Comparison of ENCODE assay signal across 17 cellular contexts in the genomic region with DNA sequence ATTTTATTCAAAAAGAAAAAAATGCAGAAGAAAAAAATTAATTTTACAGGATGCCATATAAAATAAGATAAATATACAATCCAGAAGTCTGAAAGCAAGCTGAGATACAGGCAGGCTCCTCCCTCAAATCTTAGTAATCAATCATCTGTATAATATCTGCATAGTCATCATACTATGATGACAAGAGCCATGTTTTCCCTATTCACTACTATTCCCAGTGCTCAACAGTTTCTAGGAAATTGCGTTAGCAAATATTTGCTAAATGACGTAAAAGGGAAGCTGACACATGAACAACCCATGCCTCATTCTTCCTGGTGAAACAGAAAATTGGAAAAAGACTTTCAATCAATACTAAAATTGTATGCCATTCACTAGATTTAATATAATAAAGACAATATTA.
DNase-seq lines count a peak whose midpoint lies in the region; ATAC-seq and TF ChIP-seq lines count a peak whose summit lies in the region.
"Had no signal": no experiment of that assay in that cellular context is flagged by ENCODE, and none has a peak within 500 bp of the region (broad histone marks: within the 10 kb centered on the region; RNA-seq: fewer than 3 reads in every experiment).

No MANE protein-coding gene starts in this region.

- H2BK15ac ChIP-seq in mesenchymal stem cell (ENCODE audit: low read depth, poor library complexity, severe bottlenecking), result no peak overlapping the region

- H3K79me1 ChIP-seq in mesenchymal stem cell (replicated peaks; ENCODE audit: low read length, poor library complexity, severe bottlenecking), result no peaks in the 10 kb centered on the region

- no peak overlapping the region for H3K14ac ChIP-seq in mesenchymal stem cell (ENCODE audit: low read length in 2 of 2)

- CTCF ChIA-PET in Calu3 (lab: Charles Lee), result no interaction called here

- H3K4me3 ChIP-seq in choroid plexus epithelial cell (ENCODE audit: low read depth, low read length), result no peak overlapping the region
- H3K4me3 ChIP-seq in mesenchymal stem cell (ENCODE audit: insufficient read depth in 1 of 2, low read depth in 1 of 2, low read length in 2 of 2), result no peak overlapping the region
- H3K4me3 ChIP-seq: body of pancreas, testis had no signal

- H2AFZ ChIP-seq in mesenchymal stem cell (ENCODE audit: low read depth, low read length), result no peak overlapping the region

- H3K27me3 Mint-ChIP-seq in Calu3 (ENCODE audit: unreplicated experiment), result no peaks in the 10 kb centered on the region
- H3K27me3 Mint-ChIP-seq: CD4-positive, alpha-beta T cell had no signal

- DNase-seq in DMS153 (lab: John Stamatoyannopoulos, UW) (peak; percentile 58), DMS153 treated with DMSO at 0.1 percent for 48 hours (lab: John Stamatoyannopoulos, UW; ENCODE audit: unreplicated experiment) (no peak), NCI-H2029 treated with DMSO at 0.1 percent for 48 hours (lab: John Stamatoyannopoulos, UW) (peak; percentile 62), choroid plexus epithelial cell (ENCODE audit: low read depth) (peak; percentile 3), mesenchymal stem cell (peak; percentile 1), Calu3 (no peak), NCI-H524 (lab: John Stamatoyannopoulos, UW) (no peak)
- DNase-seq: body of pancreas; CD4-positive, alpha-beta T cell; GF-D8; mesendoderm; NCI-H345; retina; testis had no signal

- no peaks in the 10 kb centered on the region for H3K4me1 ChIP-seq in mesenchymal stem cell (ENCODE audit: control insufficient read depth, insufficient read depth, low read depth, low read length)
- H3K4me1 ChIP-seq: body of pancreas, testis had no signal

- H3K9me3 ChIP-seq in mesenchymal stem cell (ENCODE audit: control insufficient read depth, low read length), result no peaks in the 10 kb centered on the region
- H3K9me3 ChIP-seq: body of pancreas, testis had no signal

- H3K18ac ChIP-seq in mesenchymal stem cell (ENCODE audit: low read depth in 1 of 2, low read length in 2 of 2), result no peak overlapping the region

- no peak overlapping the region for H3K4me2 ChIP-seq in mesenchymal stem cell (ENCODE audit: low read length, poor library complexity, severe bottlenecking)

- no peak for ATAC-seq in GM18502 (IDR thresholded peaks at IDR 0.05; ENCODE audit: poor library complexity, unreplicated experiment)
- ATAC-seq: body of pancreas had no signal

- no TSS peak for BruUV-seq in Calu3 (replicated peaks; lab: Mats Ljungman, UMichigan)

- no peak overlapping the region for H4K91ac ChIP-seq in mesenchymal stem cell (ENCODE audit: low read length)

- no peak overlapping the region for H2BK120ac ChIP-seq in mesenchymal stem cell (ENCODE audit: low read depth, low read length)

- no peak overlapping the region for H2BK12ac ChIP-seq in mesenchymal stem cell (ENCODE audit: low read length in 2 of 2)

- H3K4ac ChIP-seq in mesenchymal stem cell (ENCODE audit: low read depth in 1 of 2, low read length in 2 of 2), result no peak overlapping the region

- no peak overlapping the region for H2AK5ac ChIP-seq in mesenchymal stem cell (ENCODE audit: low read length, severe bottlenecking)

- no peak overlapping the region for H3K9ac ChIP-seq in mesenchymal stem cell (ENCODE audit: low read length)

- intact Hi-C loops in Calu3 (cut with micrococcal nuclease; ENCODE audit: unreplicated experiment), result no loop called here

- no peak for TF ChIP-seq CTCF in choroid plexus epithelial cell (conservative IDR thresholded peaks at IDR 0.05; ENCODE audit: low read depth, low read length)
- TF ChIP-seq CTCF in Calu3 (IDR thresholded peaks at IDR 0.05; ENCODE audit: unreplicated experiment), result no peak

- no peak overlapping the region for H4K8ac ChIP-seq in mesenchymal stem cell (ENCODE audit: low read length)

- no peak overlapping the region for H3K27ac Mint-ChIP-seq in Calu3 (ENCODE audit: unreplicated experiment)
- H3K27ac Mint-ChIP-seq: CD4-positive, alpha-beta T cell had no signal

- H2BK5ac ChIP-seq in mesenchymal stem cell (ENCODE audit: low read depth, low read length, poor library complexity, severe bottlenecking), result no peak overlapping the region

- 83% methylated on average over 2 of the region's 2 CpGs for WGBS in mesenchymal stem cell

- no peaks in the 10 kb centered on the region for H3K36me3 ChIP-seq in mesenchymal stem cell (ENCODE audit: control insufficient read depth in 1 of 2, insufficient read depth in 2 of 2, low read depth in 1 of 2, low read length in 2 of 2)

- H3K4me1 Mint-ChIP-seq in Calu3 (ENCODE audit: low read depth, unreplicated experiment), result no peaks in the 10 kb centered on the region
- H3K4me1 Mint-ChIP-seq: neural crest cell had no signal

- H3K9me3 Mint-ChIP-seq in Calu3 (ENCODE audit: low read depth, unreplicated experiment), result peaks cover 12% of the 10 kb centered on the region
- H3K9me3 Mint-ChIP-seq: neural crest cell had no signal

- H3K27ac ChIP-seq in mesenchymal stem cell (ENCODE audit: low read length, poor library complexity, severe bottlenecking), result no peak overlapping the region
- H3K27ac ChIP-seq: 22Rv1, body of pancreas, testis had no signal

- H3K36me3 Mint-ChIP-seq in Calu3 (ENCODE audit: insufficient read depth, unreplicated experiment), result no peaks in the 10 kb centered on the region

- H3K4me3 Mint-ChIP-seq in Calu3 (ENCODE audit: low read depth, unreplicated experiment), result no peak overlapping the region
- H3K4me3 Mint-ChIP-seq: CD4-positive, alpha-beta T cell; neural crest cell had no signal

- no peaks in the 10 kb centered on the region for H3K27me3 ChIP-seq in mesenchymal stem cell (ENCODE audit: control insufficient read depth in 1 of 2, insufficient read depth in 1 of 2, low read length in 2 of 2)
- H3K27me3 ChIP-seq: body of pancreas, testis had no signal

- no peak overlapping the region for H3K23ac ChIP-seq in mesenchymal stem cell (ENCODE audit: low read length in 2 of 2)

Comparison
In these comparisons a context has a peak if more than half of its experiments do, and no peak if none do; other contexts are left out.
1. DNase-seq: peak in DMS153 (single experiment), NCI-H2029 treated with DMSO at 0.1 percent for 48 hours (single experiment), choroid plexus epithelial cell (single experiment) and mesenchymal stem cell (single experiment); none in DMS153 treated with DMSO at 0.1 percent for 48 hours (single experiment), Calu3 (single experiment) and NCI-H524 (0 of 2).